In the genomic region with DNA sequence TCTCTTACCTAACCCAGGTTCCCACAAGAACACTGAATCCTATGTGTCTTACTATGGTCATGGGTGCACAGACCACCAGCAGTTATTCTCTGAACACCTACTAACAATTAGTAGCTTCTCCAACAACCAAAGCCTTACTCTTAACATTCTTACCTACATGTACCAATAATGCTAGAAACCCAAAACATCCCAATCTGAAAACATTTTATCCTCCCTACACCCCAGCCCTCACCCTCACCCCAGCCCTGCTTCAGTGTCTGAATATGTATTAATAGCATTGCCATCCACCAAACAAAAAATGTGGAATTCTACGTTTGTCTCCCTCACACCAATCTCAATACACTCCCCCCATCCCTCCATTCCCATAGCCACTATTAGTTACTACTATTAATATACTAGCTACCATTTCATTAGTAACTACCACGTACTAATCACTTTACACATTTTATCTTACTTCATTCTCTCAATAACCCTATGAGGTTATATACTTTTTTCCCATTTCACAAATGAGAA, we compare ENCODE assay signal across 1 cellular context.
TF ChIP-seq lines count a peak whose summit lies in the region.

No MANE protein-coding gene starts in this region.

TF ChIP-seq in IMR-90, 13 proteins besides CTCF, POLR2A, EP300 and RAD21:
- TF ChIP-seq MAFK (IDR thresholded peaks at IDR 0.05; ENCODE audit: low read depth, low read length): no peak
- no peak for TF ChIP-seq FOS (IDR thresholded peaks at IDR 0.05; ENCODE audit: low read depth, low read length)
- no peak for TF ChIP-seq MAZ (IDR thresholded peaks at IDR 0.05; ENCODE audit: borderline replicate concordance, low read depth, low read length)
